Comparison of ENCODE assay signal across 28 cellular contexts in genomic region chr7:99607548-99607947, GRCh38. TPM values are rescaled to one million over a fixed set of nuclear protein-coding genes. Genes with fewer than 3 reads are reported as not detected.
"Had no signal": no experiment of that assay in that cellular context is flagged by ENCODE, and none has a peak within 500 bp of the region (broad histone marks: within the 10 kb centered on the region; RNA-seq: fewer than 3 reads in every experiment).

No MANE protein-coding gene starts in this region.

- H3K36me3 Mint-ChIP-seq: immature natural killer cell, mesothelial cell of epicardium, naive B cell had no signal

- H3K36me3 ChIP-seq: colonic mucosa, esophagus squamous epithelium, gastroesophageal sphincter, heart left ventricle, left lung, lower lobe of right lung had no signal

- H3K4me2 ChIP-seq: hepatocyte had no signal

- H3K27ac ChIP-seq: colonic mucosa, epithelial cell of prostate, esophagus squamous epithelium, foreskin keratinocyte, gastroesophageal sphincter, heart left ventricle, hepatocyte, left lung, lower lobe of right lung had no signal

- H3K79me2 ChIP-seq: hepatocyte had no signal

- H3K9me3 Mint-ChIP-seq: dendritic cell treated with granulocyte-macrophage colony-stimulating factor and Interleukin-4, amounts not matched to agents 40 ng/mL and 50 ng/mL, for 4 days; effector memory CD8-positive, alpha-beta T cell; endodermal cell; mesothelial cell of epicardium; naive B cell had no signal

- H3K27me3 ChIP-seq: colonic mucosa, esophagus squamous epithelium, foreskin keratinocyte, gastroesophageal sphincter, heart left ventricle, hepatocyte, left lung had no signal

- FAIRE-seq: endometrium, frontal cortex, keratinocyte had no signal

- DNase-seq: colonic mucosa; cortex of kidney; effector CD8-positive, alpha-beta T cell; effector memory CD8-positive, alpha-beta T cell; endodermal cell; erythroblast; esophagus squamous epithelium; foreskin keratinocyte; heart left ventricle; hypothalamus; immature natural killer cell; left cardiac atrium; left lung; left ventricle myocardium superior; lower lobe of right lung; mesenchymal stem cell; mucosa of descending colon; naive B cell had no signal

- H3K9me3 ChIP-seq: colonic mucosa, esophagus squamous epithelium, gastroesophageal sphincter, heart left ventricle, left lung, lower lobe of right lung, mucosa of descending colon had no signal

- H3K27ac Mint-ChIP-seq: dendritic cell treated with granulocyte-macrophage colony-stimulating factor and Interleukin-4, amounts not matched to agents 40 ng/mL and 50 ng/mL, for 4 days; effector memory CD8-positive, alpha-beta T cell; endodermal cell; immature natural killer cell; mesothelial cell of epicardium had no signal

- H3K4me1 Mint-ChIP-seq: endodermal cell, immature natural killer cell, mesothelial cell of epicardium, naive B cell had no signal

- H2AFZ ChIP-seq: hepatocyte had no signal

- H3K4me1 ChIP-seq: colonic mucosa, esophagus squamous epithelium, foreskin keratinocyte, gastroesophageal sphincter, heart left ventricle, left lung, lower lobe of right lung had no signal

- ATAC-seq: effector memory CD8-positive, alpha-beta T cell; foreskin keratinocyte; gastroesophageal sphincter; heart left ventricle; left cardiac atrium; left lung; left ventricle myocardium superior; lower lobe of right lung; mucosa of descending colon had no signal

- H3K4me3 Mint-ChIP-seq: dendritic cell treated with granulocyte-macrophage colony-stimulating factor and Interleukin-4, amounts not matched to agents 40 ng/mL and 50 ng/mL, for 4 days; effector memory CD8-positive, alpha-beta T cell; endodermal cell; immature natural killer cell; mesothelial cell of epicardium; naive B cell had no signal

- H3K4me3 ChIP-seq: colonic mucosa, esophagus squamous epithelium, gastroesophageal sphincter, heart left ventricle, hepatocyte, left lung, lower lobe of right lung, mucosa of descending colon had no signal

RNA-seq across cellular contexts. Expression of gene TMEM225B, which starts 9.5 kb away (rescaled TPM):
- total RNA-seq: frontal cortex, kidney epithelial cell, left ventricle myocardium superior, lung microvascular endothelial cell had no signal
